8 cellular contexts compared by ENCODE assay signal in the genomic region with DNA sequence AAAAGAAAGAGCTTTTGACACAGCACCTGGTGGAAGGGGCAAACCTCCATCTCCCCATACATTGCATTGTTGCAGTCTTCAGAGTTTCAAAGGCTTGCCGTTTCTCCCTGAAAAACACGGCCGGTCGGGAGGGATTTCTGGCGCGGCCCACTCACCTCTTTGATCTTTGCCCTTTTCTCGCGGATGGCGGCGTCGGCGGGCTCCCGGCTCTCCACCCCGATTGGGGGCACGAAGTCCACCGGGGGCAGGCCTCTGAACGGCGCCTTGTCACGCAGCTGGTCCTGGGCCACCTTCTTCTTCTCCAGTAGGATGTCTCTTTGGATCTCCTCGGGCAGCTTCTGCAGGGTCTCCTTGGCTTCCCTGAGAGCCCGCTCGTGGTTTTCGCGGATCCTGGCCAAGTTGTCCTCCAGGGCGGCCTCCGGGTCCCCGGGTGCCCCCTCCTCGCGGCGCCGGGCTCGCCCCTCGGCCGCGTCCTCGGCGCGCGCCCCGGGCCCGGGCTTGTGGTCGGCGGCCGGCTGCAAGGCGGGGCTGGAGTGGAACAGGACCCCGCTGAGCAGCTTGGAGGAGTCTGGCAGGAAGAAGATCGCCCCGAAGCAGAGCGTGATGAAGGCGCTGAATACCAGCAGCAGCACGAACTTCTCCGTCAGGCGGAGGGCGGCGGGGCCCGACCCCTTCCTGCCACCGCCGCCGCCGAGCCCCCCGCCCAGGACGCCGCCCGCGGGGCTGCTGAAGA. TPM values are rescaled to one million over a fixed set of nuclear protein-coding genes. Genes with fewer than 3 reads are reported as not detected.
DNase-seq lines count a peak whose midpoint lies in the region; ATAC-seq, FAIRE-seq and TF ChIP-seq lines count a peak whose summit lies in the region.

No MANE protein-coding gene starts in this region.

- FAIRE-seq in K562 (lab: Jason Lieb, UNC) (no peak), keratinocyte (lab: Jason Lieb, UNC) (no peak)

- no TSS peak for BruUV-seq in K562 (replicated peaks; lab: Mats Ljungman, UMichigan)

- no peak for TF ChIP-seq RAD21 in K562 (CRISPR knock-in tag; conservative IDR thresholded peaks at IDR 0.05 in 1 of 2, IDR thresholded peaks at IDR 0.05 in 1 of 2)

- TF ChIP-seq CTCF in K562 (IDR thresholded peaks at IDR 0.05 in 2 of 3, conservative IDR thresholded peaks at IDR 0.05 in 1 of 3; ENCODE audit: insufficient read depth in 2 of 3, low read depth in 1 of 3, low read length in 3 of 3) (no peak), keratinocyte (optimal IDR thresholded peaks at IDR 0.05 in 1 of 3, IDR thresholded peaks at IDR 0.05 in 1 of 3, conservative IDR thresholded peaks at IDR 0.05 in 1 of 3; ENCODE audit: extremely low read depth in 1 of 3, insufficient read depth in 2 of 3, low read length in 3 of 3) (no peak)

- peaks cover 38% of the 10 kb centered on the region for H3K36me3 ChIP-seq in K562 (ENCODE audit: control insufficient read depth, insufficient read depth, low read length)
- H3K36me3 ChIP-seq in keratinocyte (ENCODE audit: control insufficient read depth in 2 of 2, extremely low read depth in 1 of 2, insufficient read depth in 2 of 2, low read length in 2 of 2): no peaks in the 10 kb centered on the region

- peak overlapping the region; percentile 77 for H3K4me3 ChIP-seq in K562
- H3K4me3 ChIP-seq in keratinocyte (ENCODE audit: control insufficient read depth in 2 of 3, extremely low read depth in 1 of 3, insufficient read depth in 2 of 3, low read depth in 1 of 3, low read length in 3 of 3): peak overlapping the region; percentile 73 to 92 (median 89)

- peak; percentile 31 for DNase-seq in SW480 (ENCODE audit: low spot score)
- DNase-seq in K562 (ENCODE audit: extremely low read depth in 1 of 4, low spot score in 3 of 4): peak; percentile 34 to 43 (median 38)
- no peak for DNase-seq in keratinocyte (ENCODE audit: low read depth, low spot score)
- DNase-seq in stimulated activated CD4-positive, alpha-beta T cell treated with anti-CD3 and anti-CD28 coated beads, Interleukin-2, amount 100 ng/mL, for 48 hours: peak; percentile 15 to 29
- no peak for DNase-seq in midbrain (lab: John Stamatoyannopoulos, UW)

- H3K9me1 ChIP-seq in K562 (ENCODE audit: control insufficient read depth, insufficient read depth, low read length): no peaks in the 10 kb centered on the region
- H3K9me1 ChIP-seq in keratinocyte (ENCODE audit: control insufficient read depth, extremely low read depth, insufficient read depth, low read length): peaks cover 2% of the 10 kb centered on the region

- 1% methylated on average over 38 of the region's 65 CpGs for WGBS in K562 (ENCODE audit: insufficient coverage, low coverage, missing lambda C conversion rate)

- dilution Hi-C loops in keratinocyte (cut with MboI; ENCODE audit: extremely low pct_ligation_motif_present, low sequenced_read_pairs): no loop called here

- H2AFZ ChIP-seq in K562 (ENCODE audit: low read depth, low read length): peak overlapping the region; percentile 78; the same call in 1 of the 2 replicates
- peak overlapping the region; percentile 85 for H2AFZ ChIP-seq in keratinocyte (ENCODE audit: control insufficient read depth, low read length)

- H3K27me3 ChIP-seq in K562 (ENCODE audit: control insufficient read depth in 2 of 2, insufficient read depth in 2 of 2, low read length in 2 of 2) (no peaks in the 10 kb centered on the region), keratinocyte (ENCODE audit: control insufficient read depth, extremely low read depth, insufficient read depth, low read length) (no peaks in the 10 kb centered on the region)

- CTCF ChIA-PET in K562 (lab: Yijun Ruan, JAX; ENCODE audit: low intra/inter-chr PET ratio): no interaction called here

- no peaks in the 10 kb centered on the region for H3K9me3 ChIP-seq in K562 (replicated peaks; ENCODE audit: control insufficient read depth, insufficient read depth, low read depth, low read length)
- no peaks in the 10 kb centered on the region for H3K9me3 ChIP-seq in keratinocyte (ENCODE audit: control insufficient read depth, low read depth, low read length)

- peak overlapping the region; percentile 88 to 94 for H3K9ac ChIP-seq in K562 (ENCODE audit: insufficient read depth in 1 of 2, low read depth in 2 of 2, low read length in 2 of 2)
- peak overlapping the region; percentile 68 for H3K9ac ChIP-seq in keratinocyte (ENCODE audit: control insufficient read depth, extremely low read depth, insufficient read depth, low read length)

- TF ChIP-seq EP300 in K562 (IDR thresholded peaks at IDR 0.05; ENCODE audit: low read length): no peak

- H3K79me2 ChIP-seq in K562 (ENCODE audit: control insufficient read depth, insufficient read depth, low read length) (peaks cover 97% of the 10 kb centered on the region), keratinocyte (ENCODE audit: control insufficient read depth, insufficient read depth, low read length) (peaks cover 26% of the 10 kb centered on the region)

- H3K27ac ChIP-seq in K562 (ENCODE audit: extremely low read depth, low read depth, low read length): peak overlapping the region; percentile 89
- H3K27ac ChIP-seq in keratinocyte (ENCODE audit: control insufficient read depth, insufficient read depth, low read length): peak overlapping the region; percentile 77

- POLR2A ChIA-PET in K562 (lab: Yijun Ruan, JAX): interaction anchor here (0.8 to 1.6 kb wide), 6 partner anchors 12 to 639 kb away, joined by 3 to 5 read pairs (median 4); no protein-coding TSS in a partner anchor

- intact Hi-C loops in K562 (cut with micrococcal nuclease): loop anchor here (2.0 to 5.0 kb wide), 3 partner anchors 36 to 456 kb away; a partner anchor contains a TSS

- ATAC-seq in HG02885 (IDR thresholded peaks at IDR 0.05; ENCODE audit: poor library complexity, unreplicated experiment) (peak; percentile 0), K562 (peak; percentile 1), HG02870 (IDR thresholded peaks at IDR 0.05; ENCODE audit: unreplicated experiment) (no peak)

- in situ Hi-C loops in K562 (cut with MboI): loop anchor here (5.0 kb wide), 1 partner anchor 221 kb away; no protein-coding TSS in a partner anchor

- H3K4me2 ChIP-seq in K562 (ENCODE audit: insufficient read depth, low read length): peak overlapping the region; percentile 96
- H3K4me2 ChIP-seq in keratinocyte (ENCODE audit: control insufficient read depth, extremely low read depth, insufficient read depth, low read depth, low read length): peak overlapping the region; percentile 99

- TF ChIP-seq POLR2A in GM15510 (IDR thresholded peaks at IDR 0.05; ENCODE audit: borderline replicate concordance, extremely low read depth, insufficient read length): peak; percentile 32
- no peak for TF ChIP-seq POLR2A in K562 (conservative IDR thresholded peaks at IDR 0.05)

- H4K20me1 ChIP-seq in K562 (replicated peaks; ENCODE audit: control insufficient read depth, insufficient read depth, low read length): peaks cover 15% of the 10 kb centered on the region
- no peaks in the 10 kb centered on the region for H4K20me1 ChIP-seq in keratinocyte (ENCODE audit: control insufficient read depth, extremely low read depth, insufficient read depth, low read length)

- H3K4me1 ChIP-seq in K562 (replicated peaks in 1 of 2; ENCODE audit: control insufficient read depth in 2 of 2, insufficient read depth in 2 of 2, low read length in 2 of 2): peaks cover 10 to 17% of the 10 kb centered on the region in 2 experiments; a peak in 3 of 5 replicates
- peaks cover 21% of the 10 kb centered on the region for H3K4me1 ChIP-seq in keratinocyte (ENCODE audit: control insufficient read depth, extremely low read depth, insufficient read depth, low read length)

TF ChIP-seq in K562, 482 proteins besides CTCF, POLR2A, EP300 and RAD21 (continues in another document):
- TF ChIP-seq ZSCAN29 (IDR thresholded peaks at IDR 0.05): no peak
- TF ChIP-seq, protein P1, sequence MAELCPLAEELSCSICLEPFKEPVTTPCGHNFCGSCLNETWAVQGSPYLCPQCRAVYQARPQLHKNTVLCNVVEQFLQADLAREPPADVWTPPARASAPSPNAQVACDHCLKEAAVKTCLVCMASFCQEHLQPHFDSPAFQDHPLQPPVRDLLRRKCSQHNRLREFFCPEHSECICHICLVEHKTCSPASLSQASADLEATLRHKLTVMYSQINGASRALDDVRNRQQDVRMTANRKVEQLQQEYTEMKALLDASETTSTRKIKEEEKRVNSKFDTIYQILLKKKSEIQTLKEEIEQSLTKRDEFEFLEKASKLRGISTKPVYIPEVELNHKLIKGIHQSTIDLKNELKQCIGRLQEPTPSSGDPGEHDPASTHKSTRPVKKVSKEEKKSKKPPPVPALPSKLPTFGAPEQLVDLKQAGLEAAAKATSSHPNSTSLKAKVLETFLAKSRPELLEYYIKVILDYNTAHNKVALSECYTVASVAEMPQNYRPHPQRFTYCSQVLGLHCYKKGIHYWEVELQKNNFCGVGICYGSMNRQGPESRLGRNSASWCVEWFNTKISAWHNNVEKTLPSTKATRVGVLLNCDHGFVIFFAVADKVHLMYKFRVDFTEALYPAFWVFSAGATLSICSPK (IDR thresholded peaks at IDR 0.05; ENCODE audit: borderline replicate concordance): no peak

RNA-seq across cellular contexts. Expression of a gene that starts 1.1 kb away (rescaled TPM):
- 34.5 and 78.1 TPM in 2 replicates for total RNA-seq in K562 (2011; cell fraction: chromatin; rRNA removed; ENCODE audit: low replicate concordance)
- 44.4 and 48.3 TPM in 2 replicates for total RNA-seq in K562 (2011; cell fraction: nucleolus; rRNA removed)
- total RNA-seq in K562 (2011; cell fraction: nucleoplasm; rRNA removed): 69.6 and 93.7 TPM in 2 replicates
- 74.9 and 77.6 TPM in 2 replicates for total RNA-seq in K562 (2014; rRNA removed)
- 68.7 and 75.4 TPM in 2 replicates for total RNA-seq in K562 (2014; rRNA removed; fragmentation: Illumina TruSeq; extraction: Trizol)
- 51.1 and 55.2 TPM in 2 replicates for total RNA-seq in K562 (2015; rRNA removed; fragmentation: Illumina TruSeq; extraction: Trizol)
- 75.0 and 78.4 TPM in 2 replicates for total RNA-seq in K562 (2021)
- 33.3 and 59.7 TPM in 2 replicates for polyA plus RNA-seq in K562 (2011; rRNA removed)
- polyA plus RNA-seq in K562 (2011; cell fraction: cytosol; rRNA removed): 15.3 and 17.2 TPM in 2 replicates
- polyA plus RNA-seq in K562 (2011; cell fraction: nucleus; rRNA removed): 12.3 and 13.9 TPM in 2 replicates
- polyA plus RNA-seq in K562 (2012): 44.4 and 59.0 TPM in 2 replicates
- polyA plus RNA-seq in K562 (2014; fragmentation: Illumina TruSeq; extraction: Trizol): 50.5 and 62.6 TPM in 2 replicates
- 10 to 100 TPM; 24.5 to 27.7 TPM for polyA plus RNA-seq in K562 (2014; fragmentation: Nextera tagmentation; extraction: Ambion mirVana)
- 47.5 and 48.7 TPM in 2 replicates for polyA plus RNA-seq in K562 (2014; rRNA removed)
- polyA minus RNA-seq in K562 (2011; rRNA and poly(A)+ RNA removed): 39.6 and 50.2 TPM in 2 replicates
- 22.8 and 28.5 TPM in 2 replicates for polyA minus RNA-seq in K562 (2011; cell fraction: cytosol; rRNA and poly(A)+ RNA removed)
- 26.5 and 34.9 TPM in 2 replicates for polyA minus RNA-seq in K562 (2011; cell fraction: nucleus; rRNA and poly(A)+ RNA removed)
- 11.3 to 20.2 TPM (median 14.6 TPM) in 3 replicates for polyA plus RNA-seq in keratinocyte
- polyA plus RNA-seq in keratinocyte (2011; ENCODE audit: low read depth): 1.7 TPM
- polyA plus RNA-seq in keratinocyte (2011; cell fraction: cytosol; rRNA removed): 5.5 and 9.8 TPM in 2 replicates
- 23.7 and 29.9 TPM in 2 replicates for polyA plus RNA-seq in keratinocyte (2011; cell fraction: nucleus; rRNA removed)
- 2.9 and 14.9 TPM in 2 replicates for polyA plus RNA-seq in keratinocyte (2012; ENCODE audit: low replicate concordance)
- polyA minus RNA-seq in keratinocyte: 2.6 to 11.5 TPM (median 6.2 TPM) in 3 replicates
- polyA minus RNA-seq in keratinocyte (2011; cell fraction: cytosol; rRNA and poly(A)+ RNA removed): 7.1 TPM
- polyA minus RNA-seq in keratinocyte (2011; cell fraction: nucleus; rRNA and poly(A)+ RNA removed): 18.1 and 30.5 TPM in 2 replicates

Comparison
In these comparisons a context has a peak if more than half of its experiments do, and no peak if none do; other contexts are left out.
1. DNase-seq: peak in SW480 (single experiment), K562 (4 of 4) and stimulated activated CD4-positive, alpha-beta T cell treated with anti-CD3 and anti-CD28 coated beads, Interleukin-2, amount 100 ng/mL, for 48 hours (2 of 2); none in keratinocyte (single experiment) and midbrain (single experiment).